Comparison of ENCODE assay signal across 25 cellular contexts in genomic region chr18:78610179-78610578, GRCh38.
DNase-seq lines count a peak whose midpoint lies in the region; ATAC-seq, FAIRE-seq and TF ChIP-seq lines count a peak whose summit lies in the region.
"Had no signal": no experiment of that assay in that cellular context is flagged by ENCODE, and none has a peak within 500 bp of the region (broad histone marks: within the 10 kb centered on the region; RNA-seq: fewer than 3 reads in every experiment).

No MANE protein-coding gene starts in this region.

- no peak for TF ChIP-seq POLR2A in HepG2 (IDR thresholded peaks at IDR 0.05; ENCODE audit: insufficient read depth in 1 of 2, low read depth in 2 of 2, low read length in 2 of 2)
- TF ChIP-seq POLR2A in right lobe of liver (IDR thresholded peaks at IDR 0.05) = no peak
- TF ChIP-seq POLR2A in esophagus muscularis mucosa (IDR thresholded peaks at IDR 0.05; ENCODE audit: low read depth) = no peak
- no peak for TF ChIP-seq POLR2A in tibial nerve (IDR thresholded peaks at IDR 0.05)

- H3K4me3 Mint-ChIP-seq in endodermal cell (no peak overlapping the region), neural crest cell (no peak overlapping the region)
- H3K4me3 Mint-ChIP-seq: CD4-positive, alpha-beta memory T cell; HFFc6 had no signal

- H3K9me3 ChIP-seq in HepG2 (ENCODE audit: low read length) (no peaks in the 10 kb centered on the region), right lobe of liver (no peaks in the 10 kb centered on the region), endodermal cell (ENCODE audit: control insufficient read depth, low read length) (no peaks in the 10 kb centered on the region), esophagus muscularis mucosa (no peaks in the 10 kb centered on the region), tibial nerve (peaks cover 0 to 2% (median 0%) of the 10 kb centered on the region in 4 donors)
- H3K9me3 ChIP-seq: A549, BE2C, HAP-1 had no signal

- H3K27me3 Mint-ChIP-seq in endodermal cell (ENCODE audit: insufficient read depth) (no peaks in the 10 kb centered on the region), neural crest cell (ENCODE audit: low read depth) (no peaks in the 10 kb centered on the region)

- TF ChIP-seq RAD21 in HepG2 (CRISPR knock-in tag; IDR thresholded peaks at IDR 0.05) = no peak

- CTCF ChIA-PET in HepG2 (lab: Yijun Ruan, JAX; ENCODE audit: low intra/inter-chr PET ratio, low total read pairs) = no interaction called here

- intact Hi-C loops in HepG2 (cut with micrococcal nuclease; ENCODE audit: unreplicated experiment) = no loop called here
- intact Hi-C loops in right lobe of liver (cut with DNase I) = no loop called here
- intact Hi-C loops in esophagus muscularis mucosa (cut with DNase I) = no loop called here

- H3K4me1 Mint-ChIP-seq in endodermal cell (no peaks in the 10 kb centered on the region), neural crest cell (peaks cover 3% of the 10 kb centered on the region)
- H3K4me1 Mint-ChIP-seq: CD4-positive, alpha-beta memory T cell had no signal

- DNase-seq in HepG2 (ENCODE audit: low spot score) (no peak), right lobe of liver (no peak), endodermal cell (peak; percentile 24), neural crest cell (ENCODE audit: low read depth, low spot score) (no peak), esophagus muscularis mucosa (ENCODE audit: extremely low spot score) (no peak), cerebellar nuclear complex (lab: John Stamatoyannopoulos, UW) (no peak), tibial nerve (ENCODE audit: low spot score in 2 of 2) (no peak), A172 (ENCODE audit: low spot score) (no peak)
- DNase-seq: ACHN; AML-193; BE2C; Calu3; CD4-positive, alpha-beta memory T cell; COR-L47; DMS53; DMS79 treated with DMSO at 0.1 percent for 48 hours; GF-D8; GOT3; HFFc6 had no signal

- no peak overlapping the region for H3K4me2 ChIP-seq in HepG2 (ENCODE audit: low read depth, low read length)
- H3K4me2 ChIP-seq: A549; BLaER1 treated with 17β-estradiol and CSF1 and Interleukin-3, amounts not matched to agents 10 nM and 100 nM had no signal

- H3K27ac ChIP-seq in HepG2 (ENCODE audit: extremely low read length, insufficient read depth, low read length) (no peak overlapping the region), right lobe of liver (no peak overlapping the region), endodermal cell (ENCODE audit: low read depth, low read length) (no peak overlapping the region), esophagus muscularis mucosa (replicated peaks in 1 of 4) (no peak overlapping the region), tibial nerve (no peak overlapping the region)
- H3K27ac ChIP-seq: 22Rv1; A549; BLaER1 treated with 17β-estradiol and CSF1 and Interleukin-3, amounts not matched to agents 10 nM and 100 nM had no signal

- no peaks in the 10 kb centered on the region for H3K36me3 Mint-ChIP-seq in endodermal cell (ENCODE audit: low read depth)
- no peaks in the 10 kb centered on the region for H3K36me3 Mint-ChIP-seq in neural crest cell (ENCODE audit: low read depth)

- BruUV-seq in HepG2 (replicated peaks; lab: Mats Ljungman, UMichigan) = no TSS peak

- TF ChIP-seq EP300 in HepG2 (IDR thresholded peaks at IDR 0.05; ENCODE audit: low read depth in 2 of 2, low read length in 2 of 2) (no peak), HepG2 (CRISPR knock-in tag; IDR thresholded peaks at IDR 0.05; ENCODE audit: borderline replicate concordance) (no peak), esophagus muscularis mucosa (IDR thresholded peaks at IDR 0.05) (no peak), tibial nerve (IDR thresholded peaks at IDR 0.05) (no peak)

- H3K27ac Mint-ChIP-seq in endodermal cell (no peak overlapping the region), neural crest cell (ENCODE audit: unreplicated experiment) (peak overlapping the region; percentile 53)
- H3K27ac Mint-ChIP-seq: CD4-positive, alpha-beta memory T cell; HFFc6 had no signal

- FAIRE-seq in HepG2 (lab: Jason Lieb, UNC) = no peak
- FAIRE-seq: A549, GM12891, GM18507 had no signal

- peaks cover 0 to 8% of the 10 kb centered on the region in 2 experiments; a peak in 2 of 5 replicates for H3K27me3 ChIP-seq in HepG2 (ENCODE audit: control insufficient read depth in 1 of 2, insufficient read depth in 2 of 2, low read length in 2 of 2)
- H3K27me3 ChIP-seq in right lobe of liver = no peaks in the 10 kb centered on the region
- H3K27me3 ChIP-seq in endodermal cell (ENCODE audit: control insufficient read depth, insufficient read depth, low read length, poor library complexity, severe bottlenecking) = no peaks in the 10 kb centered on the region
- peaks cover 0 to 19% (median 0%) of the 10 kb centered on the region in 4 donors for H3K27me3 ChIP-seq in esophagus muscularis mucosa
- H3K27me3 ChIP-seq in tibial nerve = no peaks in the 10 kb centered on the region
- H3K27me3 ChIP-seq: BE2C; BLaER1 treated with 17β-estradiol and CSF1 and Interleukin-3, amounts not matched to agents 10 nM and 100 nM had no signal

- no peak for TF ChIP-seq CTCF in HepG2 (CRISPR knock-in tag; IDR thresholded peaks at IDR 0.05)
- no peak for TF ChIP-seq CTCF in right lobe of liver (IDR thresholded peaks at IDR 0.05)
- no peak for TF ChIP-seq CTCF in endodermal cell (conservative IDR thresholded peaks at IDR 0.05)
- no peak for TF ChIP-seq CTCF in neural crest cell (conservative IDR thresholded peaks at IDR 0.05)
- TF ChIP-seq CTCF in esophagus muscularis mucosa (IDR thresholded peaks at IDR 0.05) = no peak
- no peak for TF ChIP-seq CTCF in tibial nerve (IDR thresholded peaks at IDR 0.05)

- POLR2A ChIA-PET in HepG2 (lab: Yijun Ruan, JAX) = no interaction called here

- no peak overlapping the region for H3K9ac ChIP-seq in HepG2 (ENCODE audit: insufficient read depth, low read depth, low read length)
- no peak overlapping the region for H3K9ac ChIP-seq in endodermal cell (ENCODE audit: extremely low read depth, low read length, poor library complexity, severe bottlenecking)
- H3K9ac ChIP-seq: BLaER1 treated with 17β-estradiol and CSF1 and Interleukin-3, amounts not matched to agents 10 nM and 100 nM had no signal

- H3K36me3 ChIP-seq in HepG2 (replicated peaks in 1 of 2; ENCODE audit: control insufficient read depth in 1 of 2, insufficient read depth in 2 of 2, low read length in 2 of 2) (no peaks in the 10 kb centered on the region), right lobe of liver (no peaks in the 10 kb centered on the region), endodermal cell (ENCODE audit: control insufficient read depth, insufficient read depth, low read length) (no peaks in the 10 kb centered on the region), esophagus muscularis mucosa (no peaks in the 10 kb centered on the region), tibial nerve (no peaks in the 10 kb centered on the region)
- H3K36me3 ChIP-seq: BE2C; BLaER1 treated with 17β-estradiol and CSF1 and Interleukin-3, amounts not matched to agents 10 nM and 100 nM; HAP-1 had no signal

- H2AFZ ChIP-seq in HepG2 (ENCODE audit: low read length) = no peak overlapping the region

- WGBS in HepG2 (ENCODE audit: low lambda C conversion rate) = 47% methylated on average over 11 of the region's 12 CpGs
- WGBS in right lobe of liver (ENCODE audit: insufficient coverage, low coverage, low lambda C conversion rate, missing lambda C conversion rate) = 59% methylated on average over 12 of the region's 12 CpGs
- 94 to 96% methylated on average over 10 to 12 of the region's 12 CpGs for WGBS in endodermal cell (ENCODE audit: insufficient coverage in 1 of 2, insufficient read length in 1 of 2), 2 experiments
- WGBS in esophagus muscularis mucosa = 76% methylated on average over 12 of the region's 12 CpGs
- WGBS in tibial nerve, 2 donors = 45 to 48% methylated on average over 12 of the region's 12 CpGs

- H3K79me2 ChIP-seq in HepG2 (ENCODE audit: insufficient read depth, low read length) = no peaks in the 10 kb centered on the region

- H3K9me3 Mint-ChIP-seq in endodermal cell = peaks cover 1% of the 10 kb centered on the region
- no peaks in the 10 kb centered on the region for H3K9me3 Mint-ChIP-seq in neural crest cell

- ATAC-seq in HepG2 = no peak
- no peak for ATAC-seq in right lobe of liver
- ATAC-seq: A549 had no signal

- no peaks in the 10 kb centered on the region for H4K20me1 ChIP-seq in HepG2 (ENCODE audit: insufficient read depth, low read length)
- H4K20me1 ChIP-seq: BLaER1 treated with 17β-estradiol and CSF1 and Interleukin-3, amounts not matched to agents 10 nM and 100 nM had no signal

- H3K4me1 ChIP-seq in HepG2 (ENCODE audit: insufficient read depth, low read length) (no peaks in the 10 kb centered on the region), right lobe of liver (no peaks in the 10 kb centered on the region), endodermal cell (ENCODE audit: control insufficient read depth, insufficient read depth, low read length) (no peaks in the 10 kb centered on the region), esophagus muscularis mucosa (no peaks in the 10 kb centered on the region), tibial nerve (no peaks in the 10 kb centered on the region)
- H3K4me1 ChIP-seq: A549, BE2C, HAP-1 had no signal

- no peak overlapping the region for H3K4me3 ChIP-seq in HepG2 (replicated peaks in 1 of 3; ENCODE audit: insufficient read depth in 1 of 3, low read depth in 2 of 3, low read length in 3 of 3)
- no peak overlapping the region for H3K4me3 ChIP-seq in right lobe of liver
- no peak overlapping the region for H3K4me3 ChIP-seq in endodermal cell (ENCODE audit: low read length)
- H3K4me3 ChIP-seq in esophagus muscularis mucosa = no peak overlapping the region
- H3K4me3 ChIP-seq in tibial nerve = no peak overlapping the region
- H3K4me3 ChIP-seq: A549; BLaER1 treated with 17β-estradiol and CSF1 and Interleukin-3, amounts not matched to agents 10 nM and 100 nM; HAP-1 had no signal

- in situ Hi-C loops in HepG2 (cut with HindIII; ENCODE audit: extremely low pct_ligation_motif_present, low pct_unique_long_range_greater_than_20kb) = no loop called here

TF ChIP-seq in HepG2, 621 proteins besides CTCF, POLR2A, EP300 and RAD21:
- TF ChIP-seq KDM4B (CRISPR knock-in tag; IDR thresholded peaks at IDR 0.05) (no peak), CC2D1A (CRISPR knock-in tag; IDR thresholded peaks at IDR 0.05) (no peak), CREB1 (IDR thresholded peaks at IDR 0.05) (peak; percentile 27; the same call in 1 of the 2 replicates), CREB1 (CRISPR knock-in tag; IDR thresholded peaks at IDR 0.05) (no peak)
